In the genomic region with DNA sequence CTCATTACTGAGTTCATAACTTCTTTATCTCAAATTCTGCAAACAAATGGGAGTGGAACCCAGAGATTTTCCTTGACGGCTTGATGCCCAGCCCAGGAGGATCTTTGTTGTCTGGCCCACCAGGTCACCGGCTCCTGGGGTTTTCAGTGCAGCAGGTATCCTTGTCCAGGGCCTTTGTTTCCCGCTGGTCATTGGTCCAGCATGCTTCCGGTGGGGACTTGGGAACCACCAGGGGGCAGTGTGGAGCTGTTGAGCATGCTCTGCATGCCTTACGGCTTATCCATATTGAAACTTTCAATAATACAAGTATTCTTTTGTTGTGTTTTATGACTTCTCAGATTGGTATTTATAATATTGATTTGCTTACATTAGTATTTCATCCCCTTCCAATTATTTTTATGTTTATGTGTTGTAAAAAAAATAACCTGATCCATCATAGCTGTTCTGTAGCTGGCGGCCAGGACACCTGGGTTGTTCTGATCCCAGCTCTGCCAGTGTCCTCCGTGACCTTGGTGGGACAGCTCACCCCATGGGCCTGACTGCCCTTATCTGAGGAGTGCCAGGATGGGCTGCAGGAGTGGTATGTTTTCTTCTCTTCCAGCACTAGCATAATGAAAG, we compare ENCODE assay signal across 8 cellular contexts.
A peak's percentile ranks its signal among the peaks of the same experiment; 100 is the strongest.
DNase-seq lines count a peak whose midpoint lies in the region; ATAC-seq and TF ChIP-seq lines count a peak whose summit lies in the region.

No MANE protein-coding gene starts in this region.

- dilution Hi-C loops in IMR-90 (cut with HindIII; ENCODE audit: low sequenced_read_pairs, unreplicated experiment): no loop called here

- no peak overlapping the region; the same call in 2 of the 3 replicates for H2BK15ac ChIP-seq in IMR-90 (ENCODE audit: low read depth, low read length)

- no peaks in the 10 kb centered on the region for H3K36me3 ChIP-seq in IMR-90 (ENCODE audit: control insufficient read depth, insufficient read depth, low read length)
- H3K36me3 ChIP-seq in liver (ENCODE audit: control insufficient read depth in 4 of 4, insufficient read depth in 3 of 4, low read depth in 1 of 4, low read length in 3 of 4): no peaks in the 10 kb centered on the region

- H3K9me3 ChIP-seq in IMR-90 (ENCODE audit: control insufficient read depth, insufficient read depth, low read length) (no peaks in the 10 kb centered on the region), liver (ENCODE audit: control insufficient read depth in 4 of 4, low read length in 3 of 4) (no peaks in the 10 kb centered on the region)

- H4K8ac ChIP-seq in IMR-90 (ENCODE audit: low read depth in 2 of 2, low read length in 2 of 2): 0 out of 4 replicates have a peak overlapping the region, but pooled peaks of 1 of the 2 experiments have one; percentile 13

- no peak overlapping the region for H3K4me2 ChIP-seq in IMR-90 (ENCODE audit: low read depth, low read length)

- H4K5ac ChIP-seq in IMR-90 (ENCODE audit: low read depth, low read length): no peak overlapping the region

- no peak overlapping the region for H2AK9ac ChIP-seq in IMR-90 (replicated peaks; ENCODE audit: low read depth, low read length, poor library complexity)

- no peak overlapping the region for H2BK5ac ChIP-seq in IMR-90 (ENCODE audit: low read depth, low read length, poor library complexity, severe bottlenecking)

- intact Hi-C loops in IMR-90 (cut with micrococcal nuclease): no loop called here

- peak overlapping the region; percentile 48; the same call in 1 of the 2 replicates for H3K4ac ChIP-seq in IMR-90 (ENCODE audit: low read depth, low read length)

- ATAC-seq in GM18909 (IDR thresholded peaks at IDR 0.05; ENCODE audit: poor library complexity, unreplicated experiment) (peak; percentile 78), IMR-90 (ENCODE audit: low read depth) (0 out of 2 replicates have a peak, but pooled peaks have one; percentile 36)
- ATAC-seq in activated CD4-positive, CD25-positive, alpha-beta regulatory T cell treated with anti-CD3 and anti-CD28 coated beads, Interleukin-2, amount 50 U/mL, for 24 hours: peak; percentile 53 to 62

- peak overlapping the region; percentile 84; the same call in 1 of the 2 replicates for H2AK5ac ChIP-seq in IMR-90 (ENCODE audit: low read depth, low read length)

- 100% methylated on average over 1 of the region's 7 CpGs; no CpG with 5 or more reads in 1 of the 2 experiments for WGBS in IMR-90 (ENCODE audit: extremely low coverage in 2 of 2, insufficient read length in 1 of 2), 2 experiments
- WGBS in liver: 43% methylated on average over 7 of the region's 7 CpGs

- CTCF ChIA-PET in IMR-90 (lab: Yijun Ruan, JAX): interaction anchor here (0.6 to 1.0 kb wide), 2 partner anchors 10 to 84 kb away, joined by 3 to 4 read pairs; no protein-coding TSS in a partner anchor

- no peak overlapping the region for H3K18ac ChIP-seq in IMR-90 (ENCODE audit: low read depth, low read length)

- no peak overlapping the region for H3K4me3 ChIP-seq in AG10803 (ENCODE audit: low read length)
- H3K4me3 ChIP-seq in IMR-90 (ENCODE audit: insufficient read depth, low read depth, low read length): no peak overlapping the region
- H3K4me3 ChIP-seq in liver (ENCODE audit: low read depth in 1 of 3, low read length in 3 of 3): no peak overlapping the region

- H3K79me1 ChIP-seq in IMR-90 (ENCODE audit: low read depth in 1 of 2, low read length in 2 of 2): peaks cover 4 to 56% of the 10 kb centered on the region in 2 experiments; a peak in 3 of 4 replicates

- H3K4me1 ChIP-seq in IMR-90 (ENCODE audit: control insufficient read depth, insufficient read depth, low read length) (peaks cover 18% of the 10 kb centered on the region), liver (ENCODE audit: control insufficient read depth in 4 of 4, insufficient read depth in 4 of 4, low read length in 3 of 4) (peaks cover 7 to 15% (median 14%) of the 10 kb centered on the region in 4 donors)

- BruUV-seq in IMR-90 (replicated peaks; lab: Mats Ljungman, UMichigan): no TSS peak

- H3K14ac ChIP-seq in IMR-90 (replicated peaks; ENCODE audit: low read depth, low read length): no peak overlapping the region

- H3K27ac ChIP-seq in IMR-90 (ENCODE audit: insufficient read depth, low read length) (no peak overlapping the region), liver (ENCODE audit: low read depth in 1 of 2, low read length in 2 of 2) (no peak overlapping the region)

- H3K9ac ChIP-seq in IMR-90 (ENCODE audit: low read depth, low read length): no peak overlapping the region
- no peak overlapping the region for H3K9ac ChIP-seq in liver (ENCODE audit: low read depth in 1 of 2, low read length in 2 of 2)

- TF ChIP-seq POLR2A in IMR-90 (IDR thresholded peaks at IDR 0.05; ENCODE audit: low read depth, low read length): no peak

- no peak overlapping the region for H3K56ac ChIP-seq in IMR-90 (ENCODE audit: extremely low read depth, insufficient read depth, low read length)

- H2BK20ac ChIP-seq in IMR-90 (ENCODE audit: low read depth, low read length): no peak overlapping the region

- H2AFZ ChIP-seq in IMR-90 (replicated peaks; ENCODE audit: low read length, poor library complexity): no peak overlapping the region

- TF ChIP-seq CTCF in AG10803 (conservative IDR thresholded peaks at IDR 0.05; ENCODE audit: low read length) (peak; percentile 83), IMR-90 (conservative IDR thresholded peaks at IDR 0.05; ENCODE audit: low read depth, low read length) (peak; percentile 55), liver (IDR thresholded peaks at IDR 0.05; ENCODE audit: low read depth, low read length, missing input control) (peak; percentile 75)

- TF ChIP-seq RAD21 in IMR-90 (IDR thresholded peaks at IDR 0.05; ENCODE audit: low read length): peak; percentile 44
- TF ChIP-seq RAD21 in liver (IDR thresholded peaks at IDR 0.05): peak; percentile 67 to 82

- H4K91ac ChIP-seq in IMR-90 (ENCODE audit: insufficient read depth, low read depth, low read length): no peak overlapping the region

- no peak overlapping the region for H3K23ac ChIP-seq in IMR-90 (ENCODE audit: low read depth, low read length)

- no peak overlapping the region for H2BK120ac ChIP-seq in IMR-90 (ENCODE audit: low read depth, low read length)

- no peaks in the 10 kb centered on the region for H3K27me3 ChIP-seq in IMR-90 (ENCODE audit: control insufficient read depth, insufficient read depth, low read length)
- H3K27me3 ChIP-seq in liver (ENCODE audit: control insufficient read depth in 4 of 4, insufficient read depth in 4 of 4, low read length in 3 of 4): no peaks in the 10 kb centered on the region

- H3K9me1 ChIP-seq in IMR-90 (ENCODE audit: insufficient read depth, low read length): peaks cover 15% of the 10 kb centered on the region

- in situ Hi-C loops in IMR-90 (cut with MboI; ENCODE audit: low sequenced_read_pairs): no loop called here

- POLR2A ChIA-PET in IMR-90 (lab: Charles Lee; ENCODE audit: unreplicated experiment): no interaction called here

- H4K20me1 ChIP-seq in IMR-90 (ENCODE audit: insufficient read depth, low read length): peaks cover 4% of the 10 kb centered on the region; the same call in 1 of the 2 replicates

- DNase-seq in AG10803 (ENCODE audit: low read depth): peak; percentile 54
- DNase-seq in IMR-90: peak; percentile 56
- DNase-seq in cerebellar cortex (ENCODE audit: low spot score): peak; percentile 47
- peak; percentile 37 for DNase-seq in stimulated activated CD8-positive, alpha-beta memory T cell treated with anti-CD3 and anti-CD28 coated beads, Interleukin-15, amount 100 ng/mL, for 1 hour (ENCODE audit: low read depth)
- DNase-seq in mesenteric fat pad (ENCODE audit: low spot score): no peak

TF ChIP-seq in IMR-90, 13 proteins besides CTCF, POLR2A, EP300 and RAD21:
- TF ChIP-seq NFE2L2 (IDR thresholded peaks at IDR 0.05; ENCODE audit: low read depth, low read length) (no peak), SMC3 (IDR thresholded peaks at IDR 0.05; ENCODE audit: low read depth, low read length) (peak; percentile 49), RFX5 (IDR thresholded peaks at IDR 0.05; ENCODE audit: low read depth, low read length) (no peak), MAZ (IDR thresholded peaks at IDR 0.05; ENCODE audit: borderline replicate concordance, low read depth, low read length) (no peak)

TF ChIP-seq in liver, 16 proteins besides CTCF, POLR2A, EP300 and RAD21:
- TF ChIP-seq EGR1 (IDR thresholded peaks at IDR 0.05; ENCODE audit: low read depth in 2 of 2) (no peak), SP1 (IDR thresholded peaks at IDR 0.05) (no peak), HNF4G (IDR thresholded peaks at IDR 0.05) (no peak)
